Comparison of ENCODE assay signal across 29 cellular contexts in genomic region chr17:29962656-29963055, GRCh38. TPM values are rescaled to one million over a fixed set of nuclear protein-coding genes. Genes with fewer than 3 reads are reported as not detected.
"Had no signal": no experiment of that assay in that cellular context is flagged by ENCODE, and none has a peak within 500 bp of the region (broad histone marks: within the 10 kb centered on the region; RNA-seq: fewer than 3 reads in every experiment).

No MANE protein-coding gene starts in this region.

- ATAC-seq: activated CD8-positive, alpha-beta T cell treated with anti-CD3 and anti-CD28 coated beads, Interleukin-2, amount 10 ng/mL, durations not matched to agents 7 days and 5 days; activated T-helper 17 cell treated with anti-CD3 and anti-CD28 coated beads, Interleukin-2, amount 50 U/mL, for 72 hours; Panc1; SK-N-SH treated with all-trans-retinoic acid at 6 μM for 48 hours; WTC11 had no signal

- H3K27me3 ChIP-seq: SJSA1 had no signal

- H3K9me3 ChIP-seq: SJSA1 had no signal

- DNase-seq: activated CD4-positive, alpha-beta T cell treated with anti-CD3 and anti-CD28 coated beads for 48 hours; activated CD4-positive, alpha-beta T cell treated with anti-CD3 and anti-CD28 coated beads, Interleukin-2, amount 50 U/mL, for 4 hours; activated CD4-positive, CD25-positive, alpha-beta regulatory T cell treated with anti-CD3 and anti-CD28 coated beads, Interleukin-2, amount 50 U/mL, for 72 hours; activated CD8-positive, alpha-beta memory T cell treated with anti-CD3 and anti-CD28 coated beads, Interleukin-2, amount 50 U/mL, for 48 hours; activated CD8-positive, alpha-beta T cell treated with anti-CD3 and anti-CD28 coated beads, Interleukin-2, amount 10 ng/mL, durations not matched to agents 7 days and 5 days; activated gamma-delta T cell; activated naive CD4-positive, alpha-beta T cell treated with anti-CD3 and anti-CD28 coated beads for 36 hours; activated naive CD8-positive, alpha-beta T cell treated with anti-CD3 and anti-CD28 coated beads for 36 hours; activated T-cell treated with anti-CD3 and anti-CD28 coated beads, Interleukin-2, amount 50 U/mL, for 48 hours; anterior cingulate cortex; cerebellar nuclear complex; MM.1S; NCI-H1105; NCI-H1436; NCI-H1694 treated with DMSO at 0.1 percent for 48 hours; NCI-H2029 treated with DMSO at 0.1 percent for 48 hours; NCI-H345; NCI-H510A; NCI-H526 treated with DMSO at 0.1 percent for 48 hours; NK-92 treated with Interleukin-12 subunit alpha and Interleukin-12 subunit beta, amount 100 ng/mL, for 24 hours; OCI-M1; SHP77; SW 1271 had no signal

- H3K4me3 ChIP-seq: SJSA1 had no signal

- H3K36me3 ChIP-seq: SJSA1 had no signal

- H3K4me1 ChIP-seq: SJSA1 had no signal

- H3K27ac ChIP-seq: SJSA1 had no signal

RNA-seq across cellular contexts. Expression of gene EFCAB5, which starts 21.2 kb away (rescaled TPM):
- total RNA-seq: cardiac septum had no signal
